2 cellular contexts compared by ENCODE assay signal in genomic region chr18:3394648-3395047, GRCh38.
TF ChIP-seq lines count a peak whose summit lies in the region.

No MANE protein-coding gene starts in this region.

TF ChIP-seq in GM12878, 131 proteins besides CTCF, POLR2A, EP300 and RAD21:
- TF ChIP-seq ATF3 (IDR thresholded peaks at IDR 0.05; ENCODE audit: borderline replicate concordance, extremely low read depth, low read depth, low read length) (no peak), CBX5 (IDR thresholded peaks at IDR 0.05; ENCODE audit: low read depth) (peak; percentile 65; the same call in 1 of the 2 replicates)

TF ChIP-seq in H1, 55 proteins besides CTCF, POLR2A, EP300 and RAD21:
- TF ChIP-seq CREB1 (IDR thresholded peaks at IDR 0.05), result no peak
- TF ChIP-seq SP4 (IDR thresholded peaks at IDR 0.05; ENCODE audit: low read length), result no peak
- TF ChIP-seq RBBP5 (IDR thresholded peaks at IDR 0.05; ENCODE audit: borderline replicate concordance, low read depth, low read length), result no peak
- no peak for TF ChIP-seq CBX8 (IDR thresholded peaks at IDR 0.05; ENCODE audit: borderline replicate concordance, low read depth, low read length)
- TF ChIP-seq ZNF274 (IDR thresholded peaks at IDR 0.05; ENCODE audit: borderline replicate concordance, extremely low read depth, low read length), result no peak
- no peak for TF ChIP-seq PHF8 (conservative IDR thresholded peaks at IDR 0.05; ENCODE audit: low read depth, low read length)
- no peak for TF ChIP-seq POU5F1 (IDR thresholded peaks at IDR 0.05; ENCODE audit: low read depth, low read length)
- TF ChIP-seq SUZ12 (IDR thresholded peaks at IDR 0.05; ENCODE audit: low read length), result no peak
- no peak for TF ChIP-seq TCF12 (IDR thresholded peaks at IDR 0.05; ENCODE audit: low read depth, low read length)
- TF ChIP-seq CHD2 (IDR thresholded peaks at IDR 0.05; ENCODE audit: low read length), result no peak
- no peak for TF ChIP-seq JUN (IDR thresholded peaks at IDR 0.05; ENCODE audit: low read depth, low read length)
- no peak for TF ChIP-seq BACH1 (IDR thresholded peaks at IDR 0.05; ENCODE audit: low read length)
- TF ChIP-seq SP2 (IDR thresholded peaks at IDR 0.05; ENCODE audit: low read length), result no peak
- TF ChIP-seq YY1 (IDR thresholded peaks at IDR 0.05; ENCODE audit: low read depth, low read length), result no peak
- no peak for TF ChIP-seq TAF7 (optimal IDR thresholded peaks at IDR 0.05; ENCODE audit: borderline replicate concordance, low read depth, low read length)
- no peak for TF ChIP-seq BCL11A (IDR thresholded peaks at IDR 0.05; ENCODE audit: low read depth in 2 of 2, low read length in 2 of 2)
